Comparison of ENCODE assay signal across 26 cellular contexts in the genomic region with DNA sequence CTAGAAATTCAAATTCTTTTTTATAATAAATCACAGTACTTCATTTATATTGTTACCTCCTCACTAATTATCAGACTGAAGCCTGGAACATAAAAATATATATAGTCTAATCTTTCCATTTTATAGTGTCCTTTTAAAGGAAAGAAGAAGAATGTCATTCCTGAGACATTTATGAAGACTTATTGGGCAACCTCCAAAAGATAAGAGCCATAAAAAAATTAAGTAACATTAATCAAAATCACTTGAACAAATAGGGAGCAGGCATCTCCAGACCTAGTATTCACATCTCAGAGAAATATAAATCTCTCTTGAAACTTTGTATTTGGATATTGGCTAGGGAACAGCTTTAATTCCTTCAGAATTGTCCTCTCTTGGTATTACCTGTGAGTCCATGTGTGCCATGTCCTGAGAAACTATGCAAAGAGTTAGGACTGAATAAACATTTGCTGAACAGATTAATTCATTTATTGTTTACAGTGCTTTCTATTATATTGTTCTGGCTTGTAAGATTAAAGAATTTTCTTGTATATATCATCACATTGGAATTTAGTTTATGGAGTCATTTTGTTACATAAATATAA.
DNase-seq lines count a peak whose midpoint lies in the region; ATAC-seq and TF ChIP-seq lines count a peak whose summit lies in the region.
"Had no signal": no experiment of that assay in that cellular context is flagged by ENCODE, and none has a peak within 500 bp of the region (broad histone marks: within the 10 kb centered on the region; RNA-seq: fewer than 3 reads in every experiment).

No MANE protein-coding gene starts in this region.

- H3K4me3 ChIP-seq in SK-N-SH (ENCODE audit: low read depth in 2 of 2, low read length in 1 of 2), result no peak overlapping the region
- no peak overlapping the region for H3K4me3 ChIP-seq in LNCaP clone FGC (ENCODE audit: low read depth, low read length)
- no peak overlapping the region for H3K4me3 ChIP-seq in psoas muscle
- H3K4me3 ChIP-seq: BLaER1, GM12878 had no signal

- H3K4me1 Mint-ChIP-seq in mesothelial cell of epicardium, result peaks cover 24% of the 10 kb centered on the region
- H3K4me1 Mint-ChIP-seq: CD14-positive monocyte; CD4-positive, alpha-beta memory T cell; CD4-positive, CD25-positive, alpha-beta regulatory T cell; CD8-positive, alpha-beta memory T cell had no signal

- POLR2A ChIA-PET in SK-N-SH (lab: Yijun Ruan, JAX), result no interaction called here

- H3K4me2 ChIP-seq in SK-N-SH, result no peak overlapping the region
- H3K4me2 ChIP-seq: BLaER1 had no signal

- DNase-seq in SK-N-SH (no peak), LNCaP clone FGC (ENCODE audit: low read depth) (peak; percentile 95), mesothelial cell of epicardium (ENCODE audit: low spot score in 2 of 2, unreplicated experiment in 2 of 2) (no peak), inferior parietal cortex (ENCODE audit: extremely low spot score) (no peak), psoas muscle (no peak)
- DNase-seq: 8988T; ACHN; BE2C; C1 segment of cervical spinal cord; CD4-positive, alpha-beta memory T cell; CD4-positive, CD25-positive, alpha-beta regulatory T cell; CD8-positive, alpha-beta memory T cell; COR-L47; DMS 273 treated with DMSO at 0.1 percent for 48 hours; DMS153; DMS53; DMS79; DND-41; EL; GDM1 had no signal

- no peaks in the 10 kb centered on the region for H3F3A ChIP-seq in SK-N-SH (replicated peaks; ENCODE audit: insufficient read depth)

- H3K27ac ChIP-seq in SK-N-SH (ENCODE audit: low read depth in 2 of 2, low read length in 1 of 2), result no peak overlapping the region
- peak overlapping the region; percentile 24 for H3K27ac ChIP-seq in VCaP
- no peak overlapping the region for H3K27ac ChIP-seq in psoas muscle
- H3K27ac ChIP-seq: BLaER1 had no signal

- TF ChIP-seq RAD21 in SK-N-SH (IDR thresholded peaks at IDR 0.05; ENCODE audit: low read length), result no peak

- H3K9ac ChIP-seq in SK-N-SH, result no peak overlapping the region
- H3K9ac ChIP-seq: BLaER1 had no signal

- no peak for TF ChIP-seq CTCF in SK-N-SH (IDR thresholded peaks at IDR 0.05)
- no peak for TF ChIP-seq CTCF in LNCaP clone FGC (IDR thresholded peaks at IDR 0.05; ENCODE audit: control insufficient read depth, extremely low read depth, insufficient read depth)
- no peak for TF ChIP-seq CTCF in VCaP (conservative IDR thresholded peaks at IDR 0.05)
- TF ChIP-seq CTCF in mesothelial cell of epicardium (IDR thresholded peaks at IDR 0.05; ENCODE audit: unreplicated experiment), result no peak
- TF ChIP-seq CTCF in psoas muscle (IDR thresholded peaks at IDR 0.05), result no peak

- H3K9me2 ChIP-seq in SK-N-SH, result 0 out of 2 replicates have a peak, but pooled peaks cover 4% of the 10 kb centered on the region

- H3K4me1 ChIP-seq in SK-N-SH (ENCODE audit: control insufficient read depth in 1 of 2, insufficient read depth in 2 of 2, low read depth in 1 of 2, low read length in 1 of 2), result no peaks in the 10 kb centered on the region
- H3K4me1 ChIP-seq in psoas muscle, result no peaks in the 10 kb centered on the region
- H3K4me1 ChIP-seq: BE2C, BLaER1 had no signal

- H3K36me3 ChIP-seq in SK-N-SH (replicated peaks in 1 of 2; ENCODE audit: control insufficient read depth in 1 of 2, insufficient read depth in 2 of 2, low read length in 1 of 2) (no peaks in the 10 kb centered on the region), psoas muscle (ENCODE audit: insufficient read depth in 1 of 2, low read depth in 1 of 2) (no peaks in the 10 kb centered on the region)
- H3K36me3 ChIP-seq: BE2C, BLaER1 had no signal

- intact Hi-C loops in psoas muscle (cut with DNase I), result no loop called here

- CTCF ChIA-PET in SK-N-SH (lab: Yijun Ruan, JAX), result interaction anchor here (0.7 kb wide), 1 partner anchor 8 kb away, joined by 3 read pairs; no protein-coding TSS in a partner anchor

- no peak overlapping the region for H3K4me3 Mint-ChIP-seq in mesothelial cell of epicardium
- H3K4me3 Mint-ChIP-seq: CD14-positive monocyte; CD4-positive, alpha-beta memory T cell; CD4-positive, CD25-positive, alpha-beta regulatory T cell; CD8-positive, alpha-beta memory T cell had no signal

- ATAC-seq in SK-N-SH treated with all-trans-retinoic acid at 6 μM for 48 hours, result no peak
- ATAC-seq in psoas muscle, result no peak
- no peak for ATAC-seq in HG02623 (IDR thresholded peaks at IDR 0.05; ENCODE audit: unreplicated experiment)
- ATAC-seq: GM12878 had no signal

- H3K9me3 Mint-ChIP-seq in mesothelial cell of epicardium, result no peaks in the 10 kb centered on the region
- H3K9me3 Mint-ChIP-seq: CD14-positive monocyte had no signal

- peak overlapping the region; percentile 51 for H3K27ac Mint-ChIP-seq in mesothelial cell of epicardium
- H3K27ac Mint-ChIP-seq: CD14-positive monocyte; CD4-positive, alpha-beta memory T cell; CD4-positive, CD25-positive, alpha-beta regulatory T cell; CD8-positive, alpha-beta memory T cell had no signal

- H3K79me2 ChIP-seq in SK-N-SH (ENCODE audit: insufficient read depth), result no peaks in the 10 kb centered on the region

- H4K20me1 ChIP-seq in SK-N-SH (ENCODE audit: insufficient read depth), result no peaks in the 10 kb centered on the region
- H4K20me1 ChIP-seq: BLaER1 had no signal

- no peak for TF ChIP-seq EP300 in SK-N-SH (IDR thresholded peaks at IDR 0.05; ENCODE audit: borderline replicate concordance in 1 of 2, low read depth in 1 of 2, low read length in 1 of 2)

- no peaks in the 10 kb centered on the region for H3K36me3 Mint-ChIP-seq in mesothelial cell of epicardium
- H3K36me3 Mint-ChIP-seq: CD14-positive monocyte; CD4-positive, alpha-beta memory T cell; CD4-positive, CD25-positive, alpha-beta regulatory T cell had no signal

- peaks cover 8% of the 10 kb centered on the region for H3K27me3 Mint-ChIP-seq in mesothelial cell of epicardium (ENCODE audit: low read depth)
- H3K27me3 Mint-ChIP-seq: CD4-positive, alpha-beta memory T cell; CD4-positive, CD25-positive, alpha-beta regulatory T cell; CD8-positive, alpha-beta memory T cell had no signal

- H3K9me3 ChIP-seq in SK-N-SH, result no peaks in the 10 kb centered on the region
- H3K9me3 ChIP-seq in psoas muscle, result no peaks in the 10 kb centered on the region
- H3K9me3 ChIP-seq: BE2C, BLaER1 had no signal

- H3K27me3 ChIP-seq in SK-N-SH (ENCODE audit: insufficient read depth), result no peaks in the 10 kb centered on the region
- H3K27me3 ChIP-seq in psoas muscle (ENCODE audit: insufficient read depth in 3 of 3, low read length in 2 of 3), result no peaks in the 10 kb centered on the region
- H3K27me3 ChIP-seq: BE2C, BLaER1 had no signal

- no peak overlapping the region for H2AFZ ChIP-seq in SK-N-SH (ENCODE audit: low read depth)

TF ChIP-seq in SK-N-SH treated with all-trans-retinoic acid at 6 μM for 48 hours, 23 proteins besides CTCF, POLR2A, EP300 and RAD21:
- TF ChIP-seq SNAI2 (CRISPR knock-in tag; IDR thresholded peaks at IDR 0.05) (no peak), ZNF70 (CRISPR knock-in tag; IDR thresholded peaks at IDR 0.05) (no peak), ARNTL (CRISPR knock-in tag; IDR thresholded peaks at IDR 0.05; ENCODE audit: borderline replicate concordance, low read depth) (no peak), ZFP30 (CRISPR knock-in tag; IDR thresholded peaks at IDR 0.05) (no peak), ESRRG (CRISPR knock-in tag; IDR thresholded peaks at IDR 0.05) (peak; percentile 73; the same call in 1 of the 2 replicates), ISL1 (CRISPR knock-in tag; IDR thresholded peaks at IDR 0.05) (peak; percentile 77), ZFP3 (CRISPR knock-in tag; IDR thresholded peaks at IDR 0.05) (no peak), TCF4 (CRISPR knock-in tag; IDR thresholded peaks at IDR 0.05; ENCODE audit: borderline replicate concordance) (no peak), TOX (CRISPR knock-in tag; IDR thresholded peaks at IDR 0.05; ENCODE audit: borderline replicate concordance) (no peak)
- TF ChIP-seq, protein P1, sequence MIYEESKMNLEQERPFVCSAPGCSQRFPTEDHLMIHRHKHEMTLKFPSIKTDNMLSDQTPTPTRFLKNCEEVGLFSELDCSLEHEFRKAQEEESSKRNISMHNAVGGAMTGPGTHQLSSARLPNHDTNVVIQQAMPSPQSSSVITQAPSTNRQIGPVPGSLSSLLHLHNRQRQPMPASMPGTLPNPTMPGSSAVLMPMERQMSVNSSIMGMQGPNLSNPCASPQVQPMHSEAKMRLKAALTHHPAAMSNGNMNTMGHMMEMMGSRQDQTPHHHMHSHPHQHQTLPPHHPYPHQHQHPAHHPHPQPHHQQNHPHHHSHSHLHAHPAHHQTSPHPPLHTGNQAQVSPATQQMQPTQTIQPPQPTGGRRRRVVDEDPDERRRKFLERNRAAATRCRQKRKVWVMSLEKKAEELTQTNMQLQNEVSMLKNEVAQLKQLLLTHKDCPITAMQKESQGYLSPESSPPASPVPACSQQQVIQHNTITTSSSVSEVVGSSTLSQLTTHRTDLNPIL (CRISPR knock-in tag; IDR thresholded peaks at IDR 0.05; ENCODE audit: low read depth), result no peak

TF ChIP-seq in SK-N-SH, 30 proteins besides CTCF, POLR2A, EP300 and RAD21 (continues in another document):
- TF ChIP-seq NRF1 (IDR thresholded peaks at IDR 0.05; ENCODE audit: low read depth, low read length), result no peak
- TF ChIP-seq RFX5 (IDR thresholded peaks at IDR 0.05; ENCODE audit: low read length), result no peak
- TF ChIP-seq FOXJ3 (CRISPR knock-in tag; IDR thresholded peaks at IDR 0.05), result no peak
- no peak for TF ChIP-seq RCOR1 (IDR thresholded peaks at IDR 0.05; ENCODE audit: low read length)
- TF ChIP-seq, protein P2, sequence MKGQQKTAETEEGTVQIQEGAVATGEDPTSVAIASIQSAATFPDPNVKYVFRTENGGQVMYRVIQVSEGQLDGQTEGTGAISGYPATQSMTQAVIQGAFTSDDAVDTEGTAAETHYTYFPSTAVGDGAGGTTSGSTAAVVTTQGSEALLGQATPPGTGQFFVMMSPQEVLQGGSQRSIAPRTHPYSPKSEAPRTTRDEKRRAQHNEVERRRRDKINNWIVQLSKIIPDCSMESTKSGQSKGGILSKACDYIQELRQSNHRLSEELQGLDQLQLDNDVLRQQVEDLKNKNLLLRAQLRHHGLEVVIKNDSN (IDR thresholded peaks at IDR 0.05; ENCODE audit: borderline replicate concordance, low read depth), result no peak
